ENCODE assay signal across 9 cellular contexts in the genomic region with DNA sequence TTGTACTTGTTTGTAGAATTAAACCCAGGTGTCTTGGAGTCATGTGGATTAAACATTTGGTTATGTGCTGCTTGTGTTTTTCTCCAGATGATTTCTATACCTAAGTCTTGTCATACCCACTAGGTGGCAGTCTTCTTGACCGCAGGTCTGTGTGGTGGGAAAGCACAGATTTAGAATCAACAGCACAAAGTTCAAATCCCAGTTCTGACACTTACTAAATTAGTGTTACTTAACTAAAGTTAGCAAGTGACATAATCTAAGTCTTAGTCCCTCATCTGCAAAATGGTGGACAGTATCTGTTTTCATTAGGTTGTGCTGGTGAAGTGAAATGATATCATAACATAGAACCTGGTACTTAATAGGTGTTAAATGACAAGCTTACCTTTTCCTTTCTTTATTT.
DNase-seq lines count a peak whose midpoint lies in the region; ATAC-seq and TF ChIP-seq lines count a peak whose summit lies in the region.
"Had no signal": no experiment of that assay in that cellular context is flagged by ENCODE, and none has a peak within 500 bp of the region (broad histone marks: within the 10 kb centered on the region; RNA-seq: fewer than 3 reads in every experiment).

No MANE protein-coding gene starts in this region.

- H3K36me3 ChIP-seq in BE2C, result no peaks in the 10 kb centered on the region

- TF ChIP-seq CTCF in BE2C (IDR thresholded peaks at IDR 0.05; ENCODE audit: low read depth, low read length) (peak; percentile 83), GM12874 (IDR thresholded peaks at IDR 0.05; ENCODE audit: insufficient read depth, low read depth, low read length) (peak; percentile 59), RWPE1 (conservative IDR thresholded peaks at IDR 0.05; ENCODE audit: low read depth) (peak; percentile 31), epithelial cell of esophagus (IDR thresholded peaks at IDR 0.05; ENCODE audit: insufficient read depth, low read depth, low read length, missing control alignments) (peak; percentile 63), osteocyte (IDR thresholded peaks at IDR 0.05) (peak; percentile 62)

- CTCF ChIA-PET in RWPE1 (lab: Yijun Ruan, JAX), result interaction anchor here (0.6 to 2.3 kb wide), 5 partner anchors 11 to 329 kb away, joined by 3 to 11 read pairs (median 5); no protein-coding TSS in a partner anchor

- H3K27ac Mint-ChIP-seq in osteocyte (ENCODE audit: unreplicated experiment), result no peak overlapping the region

- no peak for DNase-seq in BE2C
- DNase-seq in HuH-7.5 (ENCODE audit: low spot score), result peak; percentile 93
- no peak for DNase-seq in RWPE1 (ENCODE audit: low spot score)
- DNase-seq in epithelial cell of esophagus (ENCODE audit: low read depth), result peak; percentile 55
- DNase-seq in osteocyte (ENCODE audit: extremely low spot score, unreplicated experiment), result no peak

- H3K9me3 Mint-ChIP-seq in osteocyte (ENCODE audit: unreplicated experiment), result no peaks in the 10 kb centered on the region
- H3K9me3 Mint-ChIP-seq: IgD-negative memory B cell had no signal

- H3K9me3 ChIP-seq in BE2C, result no peaks in the 10 kb centered on the region

- no peaks in the 10 kb centered on the region for H3K4me1 ChIP-seq in BE2C

- H3K4me1 Mint-ChIP-seq in osteocyte (ENCODE audit: unreplicated experiment), result peaks cover 15% of the 10 kb centered on the region

- no peak overlapping the region for H3K4me3 ChIP-seq in BE2C (ENCODE audit: low read depth, low read length)
- H3K4me3 ChIP-seq in epithelial cell of esophagus (ENCODE audit: low read length), result no peak overlapping the region

- POLR2A ChIA-PET in RWPE1 (lab: Yijun Ruan, JAX; ENCODE audit: low non-redundant PET), result no interaction called here

- H3K27me3 Mint-ChIP-seq in osteocyte (ENCODE audit: unreplicated experiment), result no peaks in the 10 kb centered on the region
- H3K27me3 Mint-ChIP-seq: IgD-negative memory B cell had no signal

- no peaks in the 10 kb centered on the region for H3K36me3 Mint-ChIP-seq in osteocyte (ENCODE audit: unreplicated experiment)
- H3K36me3 Mint-ChIP-seq: IgD-negative memory B cell had no signal

- H3K27me3 ChIP-seq in BE2C, result no peaks in the 10 kb centered on the region

- no peak overlapping the region for H3K27ac ChIP-seq in RWPE1

- no peak overlapping the region for H3K4me3 Mint-ChIP-seq in osteocyte (ENCODE audit: unreplicated experiment)
- H3K4me3 Mint-ChIP-seq: IgD-negative memory B cell had no signal

- ATAC-seq in HG02571 (IDR thresholded peaks at IDR 0.05; ENCODE audit: unreplicated experiment), result no peak
- ATAC-seq in activated CD4-positive, CD25-positive, alpha-beta regulatory T cell treated with anti-CD3 and anti-CD28 coated beads, Interleukin-2, amount 50 U/mL, for 24 hours, result no peak

Comparison
In these comparisons a context has a peak if more than half of its experiments do, and no peak if none do; other contexts are left out.
1. DNase-seq: peak in HuH-7.5 (single experiment) and epithelial cell of esophagus (single experiment); none in BE2C (single experiment), RWPE1 (single experiment) and osteocyte (single experiment).
2. CTCF ChIP-seq: peak in every context shown above with its lines; median percentile 83 in BE2C; 63 in epithelial cell of esophagus; 62 in osteocyte; 59 in GM12874; 31 in RWPE1.